Comparison of ENCODE assay signal across 16 cellular contexts in genomic region chr16:54277845-54278703, GRCh38. TPM values are rescaled to one million over a fixed set of nuclear protein-coding genes. Genes with fewer than 3 reads are reported as not detected.
DNase-seq lines count a peak whose midpoint lies in the region; ATAC-seq and TF ChIP-seq lines count a peak whose summit lies in the region.
"Had no signal": no experiment of that assay in that cellular context is flagged by ENCODE, and none has a peak within 500 bp of the region (broad histone marks: within the 10 kb centered on the region; RNA-seq: fewer than 3 reads in every experiment).

No MANE protein-coding gene starts in this region.

- intact Hi-C loops in mucosa of descending colon (cut with DNase I, micrococcal nuclease): no loop called here

- peak; percentile 51 for DNase-seq in KBM-7
- DNase-seq in anterior cingulate cortex (lab: John Stamatoyannopoulos, UW): peak in 39 of 58 donors; percentile 3 to 72 (median 29)
- DNase-seq in mucosa of descending colon: no peak
- no peak for DNase-seq in OCI-M2 (lab: John Stamatoyannopoulos, UW; ENCODE audit: unreplicated experiment)
- DNase-seq in SW480 (ENCODE audit: low spot score): no peak
- no peak for DNase-seq in GM10248 (ENCODE audit: extremely low spot score)
- DNase-seq: activated CD4-positive, alpha-beta T cell treated with anti-CD3 and anti-CD28 coated beads, Interleukin-2, amount 10 ng/mL, durations not matched to agents 7 days and 5 days; brain microvascular endothelial cell; DMS 273 treated with DMSO at 0.1 percent for 48 hours; left colon; PC-3; T-helper 1 cell; uterus had no signal

- H3K9me3 ChIP-seq in mucosa of descending colon: no peaks in the 10 kb centered on the region
- H3K9me3 ChIP-seq: neutrophil, uterus had no signal

- H3K36me3 ChIP-seq in mucosa of descending colon (ENCODE audit: low read depth): no peaks in the 10 kb centered on the region
- H3K36me3 ChIP-seq: brain microvascular endothelial cell, neutrophil, uterus had no signal

- POLR2A ChIA-PET in GM10248 (lab: Yijun Ruan, JAX): no interaction called here

- in situ Hi-C loops in KBM-7 (cut with MboI; ENCODE audit: low pct_unique_long_range_greater_than_20kb, low sequenced_read_pairs): loop anchor here (25.0 kb wide), 1 partner anchor 684 kb away; no protein-coding TSS in a partner anchor

- ATAC-seq in mucosa of descending colon: peak; percentile 38
- ATAC-seq in GM18870 (IDR thresholded peaks at IDR 0.05; ENCODE audit: unreplicated experiment): no peak
- ATAC-seq: left colon, PC-3 had no signal

- CTCF ChIA-PET in GM10248 (lab: Yijun Ruan, JAX): no interaction called here

- H3K27ac ChIP-seq in 22Rv1: peak overlapping the region; percentile 99
- H3K27ac ChIP-seq: brain microvascular endothelial cell, neutrophil, uterus had no signal

- H3K4me3 ChIP-seq in mucosa of descending colon: no peak overlapping the region
- H3K4me3 ChIP-seq: uterus had no signal

- no peak for TF ChIP-seq CTCF in 22Rv1 (IDR thresholded peaks at IDR 0.05)
- no peak for TF ChIP-seq CTCF in mucosa of descending colon (IDR thresholded peaks at IDR 0.05)
- TF ChIP-seq CTCF in GM10248 (IDR thresholded peaks at IDR 0.05; ENCODE audit: control extremely low read depth, extremely low read depth, low read depth, missing control alignments): no peak

- peaks cover 15% of the 10 kb centered on the region for H3K4me1 ChIP-seq in mucosa of descending colon (ENCODE audit: low read depth)
- H3K4me1 ChIP-seq: uterus had no signal

RNA-seq across cellular contexts. Expression of gene IRX3, which starts 8.5 kb away (rescaled TPM):
- total RNA-seq in mucosa of descending colon: under 1 TPM in 1 of 3 donors, not detected in 2; 0.44 TPM
- total RNA-seq: activated CD4-positive, alpha-beta T cell treated with anti-CD3 and anti-CD28 coated beads, Interleukin-2, amount 10 ng/mL, durations not matched to agents 7 days and 5 days; PC-3 had no signal

Comparison
In these comparisons a context has a peak if more than half of its experiments do, and no peak if none do; other contexts are left out.
1. DNase-seq: peak in KBM-7 (single experiment) and anterior cingulate cortex (39 of 58); none in mucosa of descending colon (0 of 3), OCI-M2 (single experiment), SW480 (single experiment) and GM10248 (single experiment).